In genomic region chr4:38687571-38688011, GRCh38 we compare ENCODE assay signal across 15 cellular contexts. TPM values are rescaled to one million over a fixed set of nuclear protein-coding genes. Genes with fewer than 3 reads are reported as not detected.
DNase-seq lines count a peak whose midpoint lies in the region; ATAC-seq, FAIRE-seq and TF ChIP-seq lines count a peak whose summit lies in the region.
"Had no signal": no experiment of that assay in that cellular context is flagged by ENCODE, and none has a peak within 500 bp of the region (broad histone marks: within the 10 kb centered on the region; RNA-seq: fewer than 3 reads in every experiment).

No MANE protein-coding gene starts in this region.

- no peak for ATAC-seq in HepG2
- no peak for ATAC-seq in right lobe of liver
- ATAC-seq in activated naive CD8-positive, alpha-beta T cell treated with anti-CD3 and anti-CD28 coated beads, Interleukin-2, amount 50 U/mL, for 24 hours = peak; percentile 92
- ATAC-seq in left lung = peak; percentile 17
- ATAC-seq: stimulated activated memory B cell treated with anti-CD40 and anti-IgM and Interleukin-4, amounts not matched to agents 10 μg/mL and 1 μg/mL and 100 μg/mL, for 72 hours had no signal

- no peak overlapping the region for H3K27ac ChIP-seq in HepG2 (ENCODE audit: extremely low read length, insufficient read depth, low read length)
- no peak overlapping the region for H3K27ac ChIP-seq in right lobe of liver
- H3K27ac ChIP-seq in left lung = no peak overlapping the region
- H3K27ac ChIP-seq in vagina = peak overlapping the region; percentile 64
- H3K27ac ChIP-seq in OCI-LY7 (ENCODE audit: low read depth, low read length, poor library complexity, severe bottlenecking) = no peak overlapping the region
- H3K27ac ChIP-seq: ascending aorta, BLaER1 had no signal

- no peak overlapping the region for H3K4me2 ChIP-seq in HepG2 (ENCODE audit: low read depth, low read length)
- no peak overlapping the region for H3K4me2 ChIP-seq in OCI-LY7 (ENCODE audit: low read length)
- H3K4me2 ChIP-seq: BLaER1 had no signal

- BruUV-seq in HepG2 (replicated peaks; lab: Mats Ljungman, UMichigan) (no TSS peak), OCI-LY7 (replicated peaks; lab: Mats Ljungman, UMichigan) (no TSS peak)

- no peak overlapping the region for H3K4me3 Mint-ChIP-seq in activated naive CD8-positive, alpha-beta T cell treated with anti-CD3 and anti-CD28 coated beads, Interleukin-2, amount 50 U/mL, for 24 hours
- H3K4me3 Mint-ChIP-seq: stimulated activated memory B cell treated with anti-CD40 and anti-IgM and Interleukin-4, amounts not matched to agents 10 μg/mL and 1 μg/mL and 100 μg/mL, for 72 hours had no signal

- peak overlapping the region; percentile 51 for H3K27ac Mint-ChIP-seq in activated naive CD8-positive, alpha-beta T cell treated with anti-CD3 and anti-CD28 coated beads, Interleukin-2, amount 50 U/mL, for 24 hours
- H3K27ac Mint-ChIP-seq: stimulated activated memory B cell treated with anti-CD40 and anti-IgM and Interleukin-4, amounts not matched to agents 10 μg/mL and 1 μg/mL and 100 μg/mL, for 72 hours had no signal

- intact Hi-C loops in HepG2 (cut with micrococcal nuclease; ENCODE audit: unreplicated experiment) = no loop called here
- intact Hi-C loops in right lobe of liver (cut with DNase I) = no loop called here
- intact Hi-C loops in left lung (cut with DNase I) = no loop called here
- intact Hi-C loops in vagina (cut with DNase I) = no loop called here
- intact Hi-C loops in OCI-LY7 (cut with micrococcal nuclease; ENCODE audit: unreplicated experiment) = no loop called here

- no peaks in the 10 kb centered on the region for H3K9me3 Mint-ChIP-seq in activated naive CD8-positive, alpha-beta T cell treated with anti-CD3 and anti-CD28 coated beads, Interleukin-2, amount 50 U/mL, for 24 hours
- H3K9me3 Mint-ChIP-seq: stimulated activated memory B cell treated with anti-CD40 and anti-IgM and Interleukin-4, amounts not matched to agents 10 μg/mL and 1 μg/mL and 100 μg/mL, for 72 hours had no signal

- FAIRE-seq in HepG2 (lab: Jason Lieb, UNC) = no peak
- FAIRE-seq: GM18507 had no signal

- TF ChIP-seq EP300 in HepG2 (IDR thresholded peaks at IDR 0.05; ENCODE audit: low read depth in 2 of 2, low read length in 2 of 2) (no peak), HepG2 (CRISPR knock-in tag; IDR thresholded peaks at IDR 0.05; ENCODE audit: borderline replicate concordance) (no peak)

- H3K4me1 Mint-ChIP-seq in activated naive CD8-positive, alpha-beta T cell treated with anti-CD3 and anti-CD28 coated beads, Interleukin-2, amount 50 U/mL, for 24 hours = peaks cover 54% of the 10 kb centered on the region
- H3K4me1 Mint-ChIP-seq: stimulated activated memory B cell treated with anti-CD40 and anti-IgM and Interleukin-4, amounts not matched to agents 10 μg/mL and 1 μg/mL and 100 μg/mL, for 72 hours had no signal

- no peak for TF ChIP-seq RAD21 in HepG2 (CRISPR knock-in tag; IDR thresholded peaks at IDR 0.05)

- TF ChIP-seq POLR2A in HepG2 (IDR thresholded peaks at IDR 0.05; ENCODE audit: insufficient read depth in 1 of 2, low read depth in 2 of 2, low read length in 2 of 2) (no peak), right lobe of liver (IDR thresholded peaks at IDR 0.05) (no peak), vagina (IDR thresholded peaks at IDR 0.05) (no peak)

- H3K79me2 ChIP-seq in HepG2 (ENCODE audit: insufficient read depth, low read length) (peaks cover 39% of the 10 kb centered on the region), OCI-LY7 (ENCODE audit: insufficient read depth, low read depth, low read length) (no peaks in the 10 kb centered on the region)

- CTCF ChIA-PET in HepG2 (lab: Yijun Ruan, JAX; ENCODE audit: low intra/inter-chr PET ratio, low total read pairs) (no interaction called here), OCI-LY7 (lab: Charles Lee; ENCODE audit: unreplicated experiment) (no interaction called here)

- H4K20me1 ChIP-seq in HepG2 (ENCODE audit: insufficient read depth, low read length) = peaks cover 29% of the 10 kb centered on the region
- no peaks in the 10 kb centered on the region for H4K20me1 ChIP-seq in OCI-LY7 (ENCODE audit: insufficient read depth, low read length)
- H4K20me1 ChIP-seq: BLaER1 had no signal

- H3K9me2 ChIP-seq in OCI-LY7 (ENCODE audit: insufficient read depth, low read length) = no peaks in the 10 kb centered on the region

- TF ChIP-seq CTCF in HepG2 (CRISPR knock-in tag; IDR thresholded peaks at IDR 0.05) = no peak
- TF ChIP-seq CTCF in right lobe of liver (IDR thresholded peaks at IDR 0.05) = no peak
- TF ChIP-seq CTCF in left lung (IDR thresholded peaks at IDR 0.05) = no peak
- TF ChIP-seq CTCF in vagina (IDR thresholded peaks at IDR 0.05) = no peak
- no peak for TF ChIP-seq CTCF in OCI-LY7 (conservative IDR thresholded peaks at IDR 0.05; ENCODE audit: low read length)

- peaks cover 34% of the 10 kb centered on the region for H3K36me3 Mint-ChIP-seq in activated naive CD8-positive, alpha-beta T cell treated with anti-CD3 and anti-CD28 coated beads, Interleukin-2, amount 50 U/mL, for 24 hours (ENCODE audit: low read depth)

- no peak overlapping the region for H2AFZ ChIP-seq in HepG2 (ENCODE audit: low read length)
- no peak overlapping the region for H2AFZ ChIP-seq in OCI-LY7 (ENCODE audit: low read length)

- DNase-seq in HepG2 (ENCODE audit: low spot score) (no peak), right lobe of liver (no peak), left lung (no peak), vagina (ENCODE audit: extremely low spot score in 2 of 2) (no peak), DMS 273 treated with DMSO at 0.1 percent for 48 hours (lab: John Stamatoyannopoulos, UW) (no peak), NOMO-1 treated with dmso at 0.1 percent for 144 hours (lab: John Stamatoyannopoulos, UW; ENCODE audit: unreplicated experiment) (no peak), OCI-LY7 (ENCODE audit: low spot score) (no peak)
- no peak for DNase-seq in activated naive CD8-positive, alpha-beta T cell treated with anti-CD3 and anti-CD28 coated beads, Interleukin-2, amount 50 U/mL, for 24 hours
- DNase-seq: effector CD8-positive, alpha-beta T cell; GDM1; mammary epithelial cell had no signal

- H3K27me3 ChIP-seq in HepG2 (ENCODE audit: control insufficient read depth in 1 of 2, insufficient read depth in 2 of 2, low read length in 2 of 2) (no peaks in the 10 kb centered on the region), right lobe of liver (no peaks in the 10 kb centered on the region), left lung (no peaks in the 10 kb centered on the region), vagina (no peaks in the 10 kb centered on the region)
- H3K27me3 ChIP-seq: ascending aorta, BLaER1 had no signal

- in situ Hi-C loops in HepG2 (cut with HindIII; ENCODE audit: extremely low pct_ligation_motif_present, low pct_unique_long_range_greater_than_20kb) = no loop called here

- H3K4me1 ChIP-seq in HepG2 (ENCODE audit: insufficient read depth, low read length) = no peaks in the 10 kb centered on the region; the same call in 1 of the 2 replicates
- peaks cover 0 to 29% (median 4%) of the 10 kb centered on the region in 4 donors for H3K4me1 ChIP-seq in right lobe of liver
- H3K4me1 ChIP-seq in left lung = peaks cover 6 to 56% of the 10 kb centered on the region in 2 donors
- peaks cover 69% of the 10 kb centered on the region for H3K4me1 ChIP-seq in vagina
- H3K4me1 ChIP-seq in OCI-LY7 (ENCODE audit: insufficient read depth, low read length, poor library complexity, severe bottlenecking) = no peaks in the 10 kb centered on the region
- H3K4me1 ChIP-seq: BLaER1 had no signal

- H3K4me3 ChIP-seq in HepG2 (replicated peaks in 1 of 3; ENCODE audit: insufficient read depth in 1 of 3, low read depth in 2 of 3, low read length in 3 of 3) = no peak overlapping the region
- no peak overlapping the region for H3K4me3 ChIP-seq in right lobe of liver
- H3K4me3 ChIP-seq in left lung = no peak overlapping the region
- H3K4me3 ChIP-seq in vagina = no peak overlapping the region
- no peak overlapping the region for H3K4me3 ChIP-seq in OCI-LY7 (ENCODE audit: low read depth, low read length, poor library complexity, severe bottlenecking)
- H3K4me3 ChIP-seq: ascending aorta, BLaER1 had no signal

- POLR2A ChIA-PET in HepG2 (lab: Yijun Ruan, JAX) = no interaction called here
- POLR2A ChIA-PET in OCI-LY7 (lab: Charles Lee) = interaction anchor here (0.6 to 1.2 kb wide), 3 partner anchors 10 to 19 kb away, joined by 3 to 5 read pairs (median 3); no protein-coding TSS in a partner anchor

- H3K27me3 Mint-ChIP-seq in activated naive CD8-positive, alpha-beta T cell treated with anti-CD3 and anti-CD28 coated beads, Interleukin-2, amount 50 U/mL, for 24 hours = no peaks in the 10 kb centered on the region
- H3K27me3 Mint-ChIP-seq: stimulated activated memory B cell treated with anti-CD40 and anti-IgM and Interleukin-4, amounts not matched to agents 10 μg/mL and 1 μg/mL and 100 μg/mL, for 72 hours had no signal

- WGBS in HepG2 (ENCODE audit: low lambda C conversion rate) = 100% methylated on average over 2 of the region's 4 CpGs
- 80% methylated on average over 2 of the region's 4 CpGs for WGBS in right lobe of liver (ENCODE audit: insufficient coverage, low coverage, low lambda C conversion rate, missing lambda C conversion rate)

- H3K36me3 ChIP-seq in HepG2 (replicated peaks in 1 of 2; ENCODE audit: control insufficient read depth in 1 of 2, insufficient read depth in 2 of 2, low read length in 2 of 2) (peaks cover 36 to 84% of the 10 kb centered on the region in 2 experiments), right lobe of liver (peaks cover under 1 to 61% (median 19%) of the 10 kb centered on the region in 4 donors), left lung (peaks cover 4 to 84% of the 10 kb centered on the region in 2 donors), vagina (peaks cover 0 to 35% of the 10 kb centered on the region in 2 donors), OCI-LY7 (ENCODE audit: insufficient read depth, low read length) (no peaks in the 10 kb centered on the region)
- H3K36me3 ChIP-seq: BLaER1 had no signal

- H3K9me3 ChIP-seq in HepG2 (ENCODE audit: low read length) = no peaks in the 10 kb centered on the region
- no peaks in the 10 kb centered on the region for H3K9me3 ChIP-seq in right lobe of liver
- H3K9me3 ChIP-seq in left lung = no peaks in the 10 kb centered on the region
- no peaks in the 10 kb centered on the region for H3K9me3 ChIP-seq in vagina
- no peaks in the 10 kb centered on the region for H3K9me3 ChIP-seq in OCI-LY7 (ENCODE audit: low read length)
- H3K9me3 ChIP-seq: ascending aorta had no signal

- H3K9ac ChIP-seq in HepG2 (ENCODE audit: insufficient read depth, low read depth, low read length) = no peak overlapping the region
- H3K9ac ChIP-seq: BLaER1 had no signal

RNA-seq across cellular contexts. Expression of gene KLF3, which starts 23.6 kb away (rescaled TPM):
- total RNA-seq in HepG2 (2016; rRNA removed; fragmentation: Illumina TruSeq; extraction: Trizol) (29.1 and 45.2 TPM in 2 replicates), right lobe of liver (10 to 100 TPM; 21.3 to 37.6 (median 26.8) TPM), left lung (10 to 100 TPM; 43.5 to 59.8 TPM), vagina (85.4 TPM), OCI-LY7 (2022) (0.23 TPM in 1 of 2 replicates, not detected in the other)
- total RNA-seq in HepG2 (2016; cell fraction: cytosol; rRNA removed; fragmentation: Illumina TruSeq; extraction: Trizol; ENCODE audit: low read depth) = 5.0 and 6.9 TPM in 2 replicates
- total RNA-seq in HepG2 (2016; cell fraction: insoluble cytoplasmic fraction; rRNA removed; fragmentation: Illumina TruSeq; extraction: Trizol) = 29.1 and 39.1 TPM in 2 replicates
- total RNA-seq in HepG2 (2016; cell fraction: membrane; rRNA removed; fragmentation: Illumina TruSeq; extraction: Trizol) = 27.0 and 29.9 TPM in 2 replicates
- total RNA-seq in HepG2 (2016; cell fraction: nucleus; rRNA removed; fragmentation: Illumina TruSeq; extraction: Trizol) = 38.1 and 42.0 TPM in 2 replicates
- 32.2 and 37.8 TPM in 2 replicates for polyA plus RNA-seq in HepG2 (2011; rRNA removed)
- polyA plus RNA-seq in HepG2 (2011; cell fraction: cytosol; rRNA removed) = 23.4 and 26.9 TPM in 2 replicates
- 34.9 and 36.5 TPM in 2 replicates for polyA plus RNA-seq in HepG2 (2011; cell fraction: nucleus; rRNA removed)
- polyA plus RNA-seq in HepG2 (2012) = 35.9 and 36.8 TPM in 2 replicates
- polyA plus RNA-seq in HepG2 (2016; cell fraction: cytosol; fragmentation: Illumina TruSeq; extraction: Trizol; ENCODE audit: low read depth) = 12.2 and 13.0 TPM in 2 replicates
- polyA plus RNA-seq in HepG2 (2016; cell fraction: insoluble cytoplasmic fraction; fragmentation: Illumina TruSeq; extraction: Trizol; ENCODE audit: low read depth) = 46.7 and 48.9 TPM in 2 replicates
- 28.6 and 30.0 TPM in 2 replicates for polyA plus RNA-seq in HepG2 (2016; cell fraction: membrane; fragmentation: Illumina TruSeq; extraction: Trizol; ENCODE audit: low read depth)
- polyA plus RNA-seq in HepG2 (2016; cell fraction: nucleus; fragmentation: Illumina TruSeq; extraction: Trizol; ENCODE audit: insufficient read depth, low read depth) = 40.1 and 41.8 TPM in 2 replicates
- polyA minus RNA-seq in HepG2 (2011; rRNA and poly(A)+ RNA removed; ENCODE audit: low replicate concordance) = 23.8 and 59.2 TPM in 2 replicates
- 32.1 and 36.4 TPM in 2 replicates for polyA minus RNA-seq in HepG2 (2011; cell fraction: cytosol; rRNA and poly(A)+ RNA removed)
- 148 and 153 TPM in 2 replicates for polyA minus RNA-seq in HepG2 (2011; cell fraction: nucleus; rRNA and poly(A)+ RNA removed)
- total RNA-seq in OCI-LY7 (2014; rRNA removed; shearing (Covaris generic)) = 0.09 TPM in 1 of 2 replicates, not detected in the other

Comparison
In these comparisons a context has a peak if more than half of its experiments do, and no peak if none do; other contexts are left out.
1. ATAC-seq: peak in activated naive CD8-positive, alpha-beta T cell treated with anti-CD3 and anti-CD28 coated beads, Interleukin-2, amount 50 U/mL, for 24 hours (single experiment) and left lung (single experiment); none in HepG2 (single experiment) and right lobe of liver (0 of 4).
2. RNA of gene KLF3, which starts 23.6 kb away (total RNA-seq): 85.4 TPM in vagina (single experiment), 43.5 to 59.8 TPM in left lung, 21.3 to 37.6 TPM in right lobe of liver and 5.0 to 45.2 TPM in HepG2; 0.09 to 0.23 TPM in OCI-LY7; every median in the first group is over 4 times any median in the second.